19 cellular contexts compared by ENCODE assay signal in genomic region chr16:8872071-8872470, GRCh38. TPM values are rescaled to one million over a fixed set of nuclear protein-coding genes. Genes with fewer than 3 reads are reported as not detected.
DNase-seq lines count a peak whose midpoint lies in the region; ATAC-seq, FAIRE-seq and TF ChIP-seq lines count a peak whose summit lies in the region.
"Had no signal": no experiment of that assay in that cellular context is flagged by ENCODE, and none has a peak within 500 bp of the region (broad histone marks: within the 10 kb centered on the region; RNA-seq: fewer than 3 reads in every experiment).

No MANE protein-coding gene starts in this region.

- no peak for DNase-seq in DND-41
- DNase-seq in RWPE1 (ENCODE audit: low spot score), result no peak
- no peak for DNase-seq in left lobe of liver (ENCODE audit: low spot score)
- DNase-seq in neuronal stem cell (ENCODE audit: low spot score), result no peak
- DNase-seq in D721Med (ENCODE audit: insufficient read length, low spot score), result no peak
- DNase-seq in GM10248 (ENCODE audit: extremely low spot score), result no peak
- no peak for DNase-seq in activated naive CD4-positive, alpha-beta T cell treated with Interleukin-2 at 50 U/mL for 16 hours
- DNase-seq: BE2C; Caco-2; CD8-positive, alpha-beta memory T cell; DMS53; GM23248; H7 had no signal

- no peak overlapping the region for H3K4ac ChIP-seq in neuronal stem cell (ENCODE audit: low read length)

- no peak overlapping the region for H4K8ac ChIP-seq in neuronal stem cell (ENCODE audit: low read depth, low read length)

- no peak overlapping the region for H2BK120ac ChIP-seq in neuronal stem cell (ENCODE audit: low read depth, low read length)

- H3K4me3 ChIP-seq in DND-41 (ENCODE audit: low read depth in 1 of 2, low read length in 2 of 2), result no peak overlapping the region
- H3K4me3 ChIP-seq in neuronal stem cell (ENCODE audit: low read length in 2 of 2), result no peak overlapping the region
- H3K4me3 ChIP-seq: GM12878, GM23248 had no signal

- H2BK5ac ChIP-seq in neuronal stem cell (ENCODE audit: low read length), result no peak overlapping the region

- H3K27ac ChIP-seq in DND-41 (ENCODE audit: low read length) (peak overlapping the region; percentile 40; the same call in 1 of the 2 replicates), RWPE1 (peak overlapping the region; percentile 92), neuronal stem cell (replicated peaks; ENCODE audit: low read length) (no peak overlapping the region)

- H3K27me3 ChIP-seq in DND-41 (ENCODE audit: insufficient read depth, low read length, poor library complexity) (no peaks in the 10 kb centered on the region), neuronal stem cell (ENCODE audit: control insufficient read depth in 3 of 3, insufficient read depth in 3 of 3, low read depth in 1 of 3, low read length in 3 of 3) (no peaks in the 10 kb centered on the region)
- H3K27me3 ChIP-seq: BE2C had no signal

- no peak overlapping the region for H2BK15ac ChIP-seq in neuronal stem cell (ENCODE audit: low read length)

- H3K4me2 ChIP-seq in DND-41 (ENCODE audit: insufficient read depth, low read length) (no peak overlapping the region), neuronal stem cell (ENCODE audit: insufficient read depth, low read length, poor library complexity, severe bottlenecking) (no peak overlapping the region)

- no peak overlapping the region for H4K91ac ChIP-seq in neuronal stem cell (ENCODE audit: low read depth, low read length, poor library complexity)

- H2BK12ac ChIP-seq in neuronal stem cell (ENCODE audit: low read length), result no peak overlapping the region

- POLR2A ChIA-PET in RWPE1 (lab: Yijun Ruan, JAX; ENCODE audit: low non-redundant PET) (no interaction called here), GM10248 (lab: Yijun Ruan, JAX) (no interaction called here)

- peaks cover 10% of the 10 kb centered on the region; the same call in 1 of the 2 replicates for H3K36me3 ChIP-seq in DND-41 (ENCODE audit: insufficient read depth, low read length)
- H3K36me3 ChIP-seq in neuronal stem cell (replicated peaks in 1 of 2; ENCODE audit: control insufficient read depth in 2 of 2, insufficient read depth in 2 of 2, low read length in 2 of 2), result no peaks in the 10 kb centered on the region
- H3K36me3 ChIP-seq: BE2C had no signal

- peaks cover 10% of the 10 kb centered on the region for H4K20me1 ChIP-seq in DND-41 (ENCODE audit: insufficient read depth, low read length)

- H3K79me1 ChIP-seq in neuronal stem cell (ENCODE audit: low read depth, low read length), result peaks cover 3% of the 10 kb centered on the region

- no peak for TF ChIP-seq CTCF in DND-41 (IDR thresholded peaks at IDR 0.05; ENCODE audit: borderline replicate concordance, extremely low read depth, low read length, poor library complexity, severe bottlenecking)
- no peak for TF ChIP-seq CTCF in RWPE1 (conservative IDR thresholded peaks at IDR 0.05; ENCODE audit: low read depth)
- TF ChIP-seq CTCF in D721Med (IDR thresholded peaks at IDR 0.05; ENCODE audit: insufficient read depth, missing control alignments), result no peak
- no peak for TF ChIP-seq CTCF in GM10248 (IDR thresholded peaks at IDR 0.05; ENCODE audit: control extremely low read depth, extremely low read depth, low read depth, missing control alignments)

- no peak overlapping the region for H3K23ac ChIP-seq in neuronal stem cell (ENCODE audit: low read depth, low read length, poor library complexity)

- H2AFZ ChIP-seq in DND-41 (ENCODE audit: low read depth, low read length) (no peak overlapping the region), neuronal stem cell (ENCODE audit: low read length) (no peak overlapping the region)
- H2AFZ ChIP-seq: GM23248 had no signal

- FAIRE-seq in D721Med (lab: Jason Lieb, UNC), result no peak
- FAIRE-seq: A204.1, GM12878, GM18507 had no signal

- H3K14ac ChIP-seq in neuronal stem cell (ENCODE audit: low read length), result no peak overlapping the region

- ATAC-seq in DND-41 (ENCODE audit: insufficient read depth, low read depth) (no peak), left lobe of liver (peak; percentile 1)
- ATAC-seq: GM12878 had no signal

- H2AK5ac ChIP-seq in neuronal stem cell (ENCODE audit: low read depth, low read length), result no peak overlapping the region

- CTCF ChIA-PET in RWPE1 (lab: Yijun Ruan, JAX), result no interaction called here
- CTCF ChIA-PET in GM10248 (lab: Yijun Ruan, JAX), result interaction anchor here (1.8 to 10.1 kb wide), 2 partner anchors 13 to 22 kb away, joined by 4 to 165 read pairs; partner anchors contain the start of gene LITAFD

- H3K18ac ChIP-seq in neuronal stem cell (ENCODE audit: low read length), result no peak overlapping the region

- no peaks in the 10 kb centered on the region for H3K9me3 ChIP-seq in DND-41 (ENCODE audit: insufficient read depth, low read length, severe bottlenecking)
- no peaks in the 10 kb centered on the region for H3K9me3 ChIP-seq in neuronal stem cell (replicated peaks in 1 of 2; ENCODE audit: control insufficient read depth in 2 of 2, insufficient read depth in 1 of 2, low read depth in 1 of 2, low read length in 2 of 2)
- H3K9me3 ChIP-seq: BE2C, Caco-2 had no signal

- no peak overlapping the region for H3K9ac ChIP-seq in DND-41 (ENCODE audit: low read depth, low read length)
- peak overlapping the region; percentile 21 for H3K9ac ChIP-seq in neuronal stem cell (ENCODE audit: low read depth, low read length, poor library complexity)
- H3K9ac ChIP-seq: GM23248 had no signal

- WGBS in neuronal stem cell (ENCODE audit: extremely low coverage in 2 of 2, insufficient read length in 2 of 2, insufficient replicate concordance in 1 of 2), 2 donors, result no CpG with 5 or more reads among the region's 5 CpGs

- peaks cover 32% of the 10 kb centered on the region for H3K4me1 ChIP-seq in DND-41 (ENCODE audit: insufficient read depth, low read length)
- H3K4me1 ChIP-seq in neuronal stem cell (ENCODE audit: control insufficient read depth in 2 of 2, insufficient read depth in 1 of 2, low read depth in 1 of 2, low read length in 2 of 2), result peaks cover 3 to 13% of the 10 kb centered on the region in 2 donors

- peaks cover 24% of the 10 kb centered on the region for H3K79me2 ChIP-seq in DND-41 (ENCODE audit: insufficient read depth, low read length)

RNA-seq across cellular contexts. Expression of gene CARHSP1, which starts 3.3 kb away (rescaled TPM):
- 62.5 TPM for total RNA-seq in left lobe of liver
- polyA plus RNA-seq in neuronal stem cell (2013, experiment 1 of 2), result 107 TPM
- polyA plus RNA-seq in neuronal stem cell (2013, experiment 2 of 2), result 99.5 TPM

RNA-seq across cellular contexts. Expression of gene LITAFD, which starts 10.1 kb away (rescaled TPM):
- total RNA-seq in left lobe of liver, result not detected
- polyA plus RNA-seq in neuronal stem cell (2013, experiment 1 of 2), result not detected
- polyA plus RNA-seq in neuronal stem cell (2013, experiment 2 of 2), result not detected
- total RNA-seq: Caco-2; CD8-positive, alpha-beta memory T cell; Daoy; GM12878; GM23248; H7; HT-29 had no signal
- polyA plus RNA-seq: AG04450; CD8-positive, alpha-beta memory T cell; GM12878; GM23248 had no signal
